ENCODE assay signal across 31 cellular contexts in genomic region chr4:95106408-95106928, GRCh38.
DNase-seq lines count a peak whose midpoint lies in the region; ATAC-seq, FAIRE-seq and TF ChIP-seq lines count a peak whose summit lies in the region.
"Had no signal": no experiment of that assay in that cellular context is flagged by ENCODE, and none has a peak within 500 bp of the region (broad histone marks: within the 10 kb centered on the region; RNA-seq: fewer than 3 reads in every experiment).

No MANE protein-coding gene starts in this region.

- H3K27ac ChIP-seq in HCT116 (ENCODE audit: low read depth, low read length), result no peak overlapping the region; the same call in 1 of the 2 replicates
- no peak overlapping the region for H3K27ac ChIP-seq in kidney (ENCODE audit: low read depth in 2 of 2, low read length in 2 of 2)
- no peak overlapping the region for H3K27ac ChIP-seq in ovary
- H3K27ac ChIP-seq: 22Rv1; BLaER1 treated with 17β-estradiol and CSF1 and Interleukin-3, amounts not matched to agents 10 nM and 100 nM; upper lobe of right lung had no signal

- H3K4me3 ChIP-seq in HCT116 (replicated peaks in 1 of 2; ENCODE audit: low read depth in 1 of 2, low read length in 2 of 2) (no peak overlapping the region), fibroblast of mammary gland (ENCODE audit: control insufficient read depth, low read depth, low read length) (no peak overlapping the region), kidney (ENCODE audit: low read length in 2 of 2) (no peak overlapping the region), ovary (no peak overlapping the region)
- H3K4me3 ChIP-seq: BLaER1 treated with 17β-estradiol and CSF1 and Interleukin-3, amounts not matched to agents 10 nM and 100 nM; upper lobe of right lung had no signal

- DNase-seq in A172 (ENCODE audit: low spot score) (peak; percentile 38), HCT116 (ENCODE audit: low read depth, low spot score) (peak; percentile 24), fibroblast of mammary gland (ENCODE audit: low read depth) (peak; percentile 76), kidney (no peak), ovary (no peak), DMS79 treated with DMSO at 0.1 percent for 48 hours (lab: John Stamatoyannopoulos, UW) (no peak), NCI-H146 (lab: John Stamatoyannopoulos, UW) (no peak)
- DNase-seq: activated CD4-positive, alpha-beta T cell treated with anti-CD3 and anti-CD28 coated beads for 48 hours; activated naive CD4-positive, alpha-beta T cell treated with Interleukin-2 at 50 U/mL for 16 hours; activated T-cell treated with anti-CD3 and anti-CD28 coated beads, Interleukin-2, amount 50 U/mL, for 4 hours; amygdala; Caco-2; caudate nucleus; dermis blood vessel endothelial cell; DMS79; foreskin melanocyte; H9; mesendoderm; naive thymus-derived CD4-positive, alpha-beta T cell; NCI-H1417 treated with DMSO at 0.1 percent for 48 hours; NCI-H510A; nucleus accumbens; small intestine; stimulated activated CD4-positive, alpha-beta T cell treated with anti-CD3 and anti-CD28 coated beads, Interleukin-2, amount 100 ng/mL, for 24 hours; substantia nigra; upper lobe of right lung had no signal

- H3K4me1 ChIP-seq in HCT116 (ENCODE audit: control insufficient read depth in 1 of 2, insufficient read depth in 2 of 2, low read length in 2 of 2) (peaks cover 20 to 29% of the 10 kb centered on the region in 2 experiments), kidney (ENCODE audit: control insufficient read depth in 1 of 2, insufficient read depth in 1 of 2, low read depth in 1 of 2, low read length in 2 of 2) (peaks cover 0 to 3% of the 10 kb centered on the region in 2 donors), ovary (ENCODE audit: insufficient read depth) (no peaks in the 10 kb centered on the region)
- H3K4me1 ChIP-seq: BLaER1 treated with 17β-estradiol and CSF1 and Interleukin-3, amounts not matched to agents 10 nM and 100 nM; upper lobe of right lung had no signal

- no peak for FAIRE-seq in kidney (lab: Jason Lieb, UNC)
- FAIRE-seq: GM12891, small intestine had no signal

- H3K9me3 ChIP-seq in HCT116 (ENCODE audit: control insufficient read depth in 1 of 2, insufficient read depth in 1 of 2, low read depth in 1 of 2, low read length in 2 of 2) (no peaks in the 10 kb centered on the region), kidney (ENCODE audit: control insufficient read depth in 1 of 2, low read length in 2 of 2) (no peaks in the 10 kb centered on the region), ovary (no peaks in the 10 kb centered on the region)
- H3K9me3 ChIP-seq: BLaER1 treated with 17β-estradiol and CSF1 and Interleukin-3, amounts not matched to agents 10 nM and 100 nM; Caco-2; upper lobe of right lung had no signal

- no peaks in the 10 kb centered on the region for H3K79me2 ChIP-seq in HCT116 (ENCODE audit: insufficient read depth, low read length)

- POLR2A ChIA-PET in HCT116 (lab: Charles Lee), result no interaction called here

- H3K4me2 ChIP-seq in HCT116 (ENCODE audit: low read length), result peak overlapping the region; percentile 49
- H3K4me2 ChIP-seq: BLaER1 treated with 17β-estradiol and CSF1 and Interleukin-3, amounts not matched to agents 10 nM and 100 nM had no signal

- TF ChIP-seq CTCF in HCT116 (IDR thresholded peaks at IDR 0.05 in 2 of 3, conservative IDR thresholded peaks at IDR 0.05 in 1 of 3; ENCODE audit: borderline replicate concordance in 1 of 3, insufficient read depth in 1 of 3, low read depth in 2 of 3, low read length in 2 of 3), result no peak
- peak; percentile 7 for TF ChIP-seq CTCF in fibroblast of mammary gland (conservative IDR thresholded peaks at IDR 0.05; ENCODE audit: control insufficient read depth, insufficient read depth, low read depth, low read length)
- TF ChIP-seq CTCF in kidney (IDR thresholded peaks at IDR 0.05; ENCODE audit: borderline replicate concordance, extremely low read depth, insufficient read depth), result no peak
- no peak for TF ChIP-seq CTCF in ovary (IDR thresholded peaks at IDR 0.05)

- no peak for TF ChIP-seq EP300 in ovary (IDR thresholded peaks at IDR 0.05)

- intact Hi-C loops in HCT116 (cut with micrococcal nuclease), result no loop called here
- intact Hi-C loops in kidney (cut with DNase I), result no loop called here
- intact Hi-C loops in ovary (cut with DNase I), result loop anchor here in 2 of 4 donors (10.0 kb wide), 2 partner anchors 352 to 482 kb away; partner anchors contain the start of gene BMPR1B (in 1 of the 2)

- H3K27me3 ChIP-seq in HCT116 (ENCODE audit: insufficient read depth, low read length), result no peaks in the 10 kb centered on the region
- H3K27me3 ChIP-seq in ovary, result no peaks in the 10 kb centered on the region
- H3K27me3 ChIP-seq: BLaER1 treated with 17β-estradiol and CSF1 and Interleukin-3, amounts not matched to agents 10 nM and 100 nM; upper lobe of right lung had no signal

- H3K36me3 ChIP-seq in HCT116 (ENCODE audit: control insufficient read depth in 1 of 2, insufficient read depth in 2 of 2, low read length in 2 of 2), result no peaks in the 10 kb centered on the region
- H3K36me3 ChIP-seq in kidney (ENCODE audit: control insufficient read depth in 1 of 2, insufficient read depth in 2 of 2, low read length in 2 of 2), result no peaks in the 10 kb centered on the region
- no peaks in the 10 kb centered on the region for H3K36me3 ChIP-seq in ovary
- H3K36me3 ChIP-seq: BLaER1 treated with 17β-estradiol and CSF1 and Interleukin-3, amounts not matched to agents 10 nM and 100 nM; upper lobe of right lung had no signal

- BruUV-seq in HCT116 (replicated peaks; lab: Mats Ljungman, UMichigan), result no TSS peak

- CTCF ChIA-PET in HCT116 (lab: Charles Lee), result no interaction called here

- no peak for TF ChIP-seq POLR2A in HCT116 (IDR thresholded peaks at IDR 0.05; ENCODE audit: borderline replicate concordance, extremely low read depth, insufficient read depth, insufficient read length)
- TF ChIP-seq POLR2A in ovary (IDR thresholded peaks at IDR 0.05), result no peak

- no peak for TF ChIP-seq RAD21 in HCT116 (IDR thresholded peaks at IDR 0.05; ENCODE audit: low read depth)

- ATAC-seq in HCT116, result peak; percentile 78
- ATAC-seq in SK-N-SH treated with all-trans-retinoic acid at 6 μM for 48 hours, result peak; percentile 89
- ATAC-seq: activated T-cell treated with anti-CD3 and anti-CD28 coated beads, Interleukin-2, amount 50 U/mL, for 4 hours; left lobe of liver; naive thymus-derived CD4-positive, alpha-beta T cell; upper lobe of right lung had no signal

- RAD21 ChIA-PET in HCT116 (lab: Charles Lee; ENCODE audit: low non-redundant PET in 1 of 2, low total read pairs in 2 of 2, uncharacterized antibody in 2 of 2, unreplicated experiment in 2 of 2), result no interaction called here

- no peaks in the 10 kb centered on the region for H3K9me2 ChIP-seq in HCT116 (ENCODE audit: insufficient read depth)

- H2AFZ ChIP-seq in HCT116 (ENCODE audit: low read depth, low read length, poor library complexity, severe bottlenecking), result no peak overlapping the region

- H3K9ac ChIP-seq in HCT116 (ENCODE audit: low read length), result no peak overlapping the region
- no peak overlapping the region for H3K9ac ChIP-seq in kidney (ENCODE audit: low read length in 2 of 2)
- H3K9ac ChIP-seq: BLaER1 treated with 17β-estradiol and CSF1 and Interleukin-3, amounts not matched to agents 10 nM and 100 nM had no signal

- H4K20me1 ChIP-seq in HCT116 (ENCODE audit: insufficient read depth), result no peaks in the 10 kb centered on the region
- H4K20me1 ChIP-seq: BLaER1 treated with 17β-estradiol and CSF1 and Interleukin-3, amounts not matched to agents 10 nM and 100 nM had no signal

- WGBS in ovary, 3 donors, result 87 to 90% (median 90%) methylated on average over 2 of the region's 2 CpGs

TF ChIP-seq in HCT116, 20 proteins besides CTCF, POLR2A, EP300 and RAD21 (continues in another document):
- no peak for TF ChIP-seq TCF7L2 (IDR thresholded peaks at IDR 0.05; ENCODE audit: borderline replicate concordance, extremely low read depth, insufficient read depth, insufficient read length)

TF ChIP-seq in SK-N-SH treated with all-trans-retinoic acid at 6 μM for 48 hours, 23 proteins besides CTCF, POLR2A, EP300 and RAD21 (continues in another document):
- TF ChIP-seq POU6F1 (CRISPR knock-in tag; IDR thresholded peaks at IDR 0.05; ENCODE audit: borderline replicate concordance, low read depth) (no peak), GLIS3 (CRISPR knock-in tag; IDR thresholded peaks at IDR 0.05) (no peak), ESRRG (CRISPR knock-in tag; IDR thresholded peaks at IDR 0.05) (no peak), ZNF70 (CRISPR knock-in tag; IDR thresholded peaks at IDR 0.05) (no peak), OSR1 (CRISPR knock-in tag; IDR thresholded peaks at IDR 0.05) (no peak), PPARA (CRISPR knock-in tag; IDR thresholded peaks at IDR 0.05; ENCODE audit: borderline replicate concordance) (no peak)

Comparison
In these comparisons a context has a peak if more than half of its experiments do, and no peak if none do; other contexts are left out.
1. DNase-seq: peak in A172 (single experiment), HCT116 (single experiment) and fibroblast of mammary gland (single experiment); none in kidney (single experiment), ovary (0 of 5), DMS79 treated with DMSO at 0.1 percent for 48 hours (single experiment) and NCI-H146 (single experiment).